8 cellular contexts compared by ENCODE assay signal in genomic region chr2:240232961-240233890, GRCh38.
A peak's percentile ranks its signal among the peaks of the same experiment; 100 is the strongest.
DNase-seq lines count a peak whose midpoint lies in the region; ATAC-seq and TF ChIP-seq lines count a peak whose summit lies in the region.

No MANE protein-coding gene starts in this region.

- peaks cover 27% of the 10 kb centered on the region for H3K4me1 Mint-ChIP-seq in MCF 10A (ENCODE audit: insufficient read depth, unreplicated experiment)

- no peaks in the 10 kb centered on the region for H3K27me3 Mint-ChIP-seq in MCF 10A (ENCODE audit: insufficient read depth, unreplicated experiment)

- CTCF ChIA-PET in MCF 10A (lab: Yijun Ruan, JAX) = interaction anchor here (0.6 to 2.2 kb wide), 23 partner anchors 11 to 972 kb away, joined by 3 to 28 read pairs (median 4); partner anchors contain the start of gene GPC1

- no peaks in the 10 kb centered on the region for H3K27me3 ChIP-seq in WERI-Rb-1 (ENCODE audit: insufficient read depth, low read depth, severe bottlenecking)
- H3K27me3 ChIP-seq in skeletal muscle satellite cell (ENCODE audit: control insufficient read depth, insufficient read depth, low read length) = no peaks in the 10 kb centered on the region

- H3K9me3 ChIP-seq in WERI-Rb-1 (ENCODE audit: severe bottlenecking) (peaks cover 14% of the 10 kb centered on the region), iPS-18c (ENCODE audit: control insufficient read depth, insufficient read depth, low read length) (peaks cover 4% of the 10 kb centered on the region), skeletal muscle satellite cell (replicated peaks; ENCODE audit: low read length) (peaks cover 9% of the 10 kb centered on the region)

- H3K36me3 Mint-ChIP-seq in MCF 10A (ENCODE audit: insufficient read depth, unreplicated experiment) = peaks cover 4% of the 10 kb centered on the region

- no peak overlapping the region for H3K9ac ChIP-seq in skeletal muscle satellite cell (ENCODE audit: low read depth, low read length)

- no peak overlapping the region for H3K27ac Mint-ChIP-seq in MCF 10A (ENCODE audit: low read depth, unreplicated experiment)

- DNase-seq in GM03348 (ENCODE audit: low spot score) (peak; percentile 96), NCI-H1694 (lab: John Stamatoyannopoulos, UW) (peak; percentile 39), WERI-Rb-1 (peak; percentile 96), MCF 10A (ENCODE audit: unreplicated experiment) (peak; percentile 90)

- no peaks in the 10 kb centered on the region for H3K9me3 Mint-ChIP-seq in MCF 10A (ENCODE audit: unreplicated experiment)

- H3K4me3 ChIP-seq in WERI-Rb-1 (ENCODE audit: low read depth, low read length) (peak overlapping the region; percentile 45), iPS-18c (ENCODE audit: insufficient read depth, low read depth, low read length) (peak overlapping the region; percentile 56; the same call in 1 of the 2 replicates), skeletal muscle satellite cell (ENCODE audit: low read length) (peak overlapping the region; percentile 64)

- H3K4me1 ChIP-seq in skeletal muscle satellite cell (ENCODE audit: control insufficient read depth, insufficient read depth, low read length) = peaks cover 19% of the 10 kb centered on the region

- peak overlapping the region; percentile 91 for H3K4me2 ChIP-seq in skeletal muscle satellite cell (ENCODE audit: low read length)

- ATAC-seq in HG02678 (IDR thresholded peaks at IDR 0.05; ENCODE audit: unreplicated experiment) (no peak), GM19035 (IDR thresholded peaks at IDR 0.05; ENCODE audit: unreplicated experiment) (no peak)

- POLR2A ChIA-PET in MCF 10A (lab: Yijun Ruan, JAX) = interaction anchor here (0.8 to 2.2 kb wide), 6 partner anchors 22 to 217 kb away, joined by 3 to 19 read pairs (median 4); no protein-coding TSS in a partner anchor

- H3K36me3 ChIP-seq in WERI-Rb-1 (no peaks in the 10 kb centered on the region), skeletal muscle satellite cell (ENCODE audit: insufficient read depth, low read length) (no peaks in the 10 kb centered on the region)

- peak; percentile 84 for TF ChIP-seq CTCF in WERI-Rb-1 (IDR thresholded peaks at IDR 0.05; ENCODE audit: low read depth, low read length)
- TF ChIP-seq CTCF in MCF 10A (IDR thresholded peaks at IDR 0.05; ENCODE audit: unreplicated experiment) = peak; percentile 93

- peak overlapping the region; percentile 53 for H3K27ac ChIP-seq in WERI-Rb-1

- no TSS peak for BruUV-seq in MCF 10A (replicated peaks; lab: Mats Ljungman, UMichigan)

- intact Hi-C loops in MCF 10A (cut with micrococcal nuclease) = loop anchor here (1.0 to 5.0 kb wide), 5 partner anchors 44 to 205 kb away; no protein-coding TSS in a partner anchor

- H3K4me3 Mint-ChIP-seq in MCF 10A (ENCODE audit: unreplicated experiment) = peak overlapping the region; percentile 54

Comparison
In these comparisons a context has a peak if more than half of its experiments do, and no peak if none do; other contexts are left out.
1. DNase-seq: peak in every context shown above with its lines; median percentile 96 in GM03348; 96 in WERI-Rb-1; 90 in MCF 10A; 39 in NCI-H1694.